ENCODE assay signal across 35 cellular contexts in genomic region chr10:35161906-35162305, GRCh38.
"Had no signal": no experiment of that assay in that cellular context is flagged by ENCODE, and none has a peak within 500 bp of the region (broad histone marks: within the 10 kb centered on the region; RNA-seq: fewer than 3 reads in every experiment).

No MANE protein-coding gene starts in this region.

- H3K27me3 ChIP-seq: MG63 had no signal

- DNase-seq: Karpas-422, Kasumi-1, MG63, MM.1S, MV-4-11, NCI-H1048, NCI-H1092, NCI-H1092 treated with DMSO at 0.1 percent for 48 hours, NCI-H1105, NCI-H1105 treated with DMSO at 0.1 percent for 48 hours, NCI-H1417, NCI-H1417 treated with DMSO at 0.1 percent for 48 hours, NCI-H1436, NCI-H1436 treated with DMSO at 0.1 percent for 48 hours, NCI-H146, NCI-H1694, NCI-H1694 treated with DMSO at 0.1 percent for 48 hours, NCI-H187, NCI-H187 treated with DMSO at 0.1 percent for 48 hours, NCI-H1930, NCI-H2029, NCI-H2029 treated with DMSO at 0.1 percent for 48 hours, NCI-H2081, NCI-H2081 treated with DMSO at 0.1 percent for 48 hours, NCI-H2107, NCI-H2171, NCI-H2171 treated with DMSO at 0.1 percent for 48 hours, NCI-H2227 treated with DMSO at 0.1 percent for 48 hours, NCI-H226, NCI-H345, NCI-H446, NCI-H446 treated with DMSO at 0.1 percent for 48 hours, NCI-H510A, NCI-H510A treated with DMSO at 0.1 percent for 48 hours, NCI-H524 had no signal

- H3K4me3 ChIP-seq: MG63 had no signal

- H3K9me3 ChIP-seq: MG63 had no signal
